Comparison of ENCODE assay signal across 36 cellular contexts in genomic region chr3:55756976-55757375, GRCh38.
"Had no signal": no experiment of that assay in that cellular context is flagged by ENCODE, and none has a peak within 500 bp of the region (broad histone marks: within the 10 kb centered on the region; RNA-seq: fewer than 3 reads in every experiment).

No MANE protein-coding gene starts in this region.

- H3K27me3 ChIP-seq: ascending aorta, cardiac muscle cell had no signal

- H3K4me1 ChIP-seq: ascending aorta had no signal

- H3K4me3 Mint-ChIP-seq: activated CD4-positive, alpha-beta memory T cell treated with anti-CD3 and anti-CD28 coated beads, Interleukin-2, amount 10 ng/mL, durations not matched to agents 7 days and 5 days; activated CD4-positive, alpha-beta T cell treated with anti-CD3 and anti-CD28 coated beads for 36 hours; activated CD4-positive, alpha-beta T cell treated with anti-CD3 and anti-CD28 coated beads, Interleukin-2, amount 10 ng/mL, durations not matched to agents 7 days and 5 days; activated CD8-positive, alpha-beta memory T cell treated with anti-CD3 and anti-CD28 coated beads, Interleukin-2, amount 10 ng/mL, durations not matched to agents 7 days and 5 days; activated CD8-positive, alpha-beta T cell treated with anti-CD3 and anti-CD28 coated beads, Interleukin-2, amount 10 ng/mL, durations not matched to agents 7 days and 5 days; activated naive CD4-positive, alpha-beta T cell treated with anti-CD3 and anti-CD28 coated beads, Interleukin-2, amount 10 ng/mL, durations not matched to agents 7 days and 5 days; activated naive CD4-positive, alpha-beta T cell treated with anti-CD3 and anti-CD28 coated beads, Interleukin-2, amount 50 U/mL, for 24 hours; activated naive CD8-positive, alpha-beta T cell; activated naive CD8-positive, alpha-beta T cell treated with anti-CD3 and anti-CD28 coated beads, Interleukin-2, amount 10 ng/mL, durations not matched to agents 7 days and 5 days; activated naive CD8-positive, alpha-beta T cell treated with anti-CD3 and anti-CD28 coated beads, Interleukin-2, amount 50 U/mL, for 24 hours; activated T-cell treated with anti-CD3 and anti-CD28 coated beads, Interleukin-2, amount 50 U/mL, for 24 hours; brain; central memory CD8-positive, alpha-beta T cell; T-helper 1 cell treated with Interleukin-12 subunit alpha and Interleukin-12 subunit beta and Interleukin-4 antibody, amounts not matched to agents 30 μg/mL and 1 μg/mL, for 36 hours; T-helper 2 cell treated with Interferon-gamma antibody and Interleukin-4, amounts not matched to agents 5 μg/mL and 100 μg/mL, for 36 hours had no signal

- H3K36me3 Mint-ChIP-seq: activated CD8-positive, alpha-beta memory T cell treated with anti-CD3 and anti-CD28 coated beads, Interleukin-2, amount 10 ng/mL, durations not matched to agents 7 days and 5 days; activated naive CD4-positive, alpha-beta T cell treated with anti-CD3 and anti-CD28 coated beads, Interleukin-2, amount 10 ng/mL, durations not matched to agents 7 days and 5 days; activated naive CD4-positive, alpha-beta T cell treated with anti-CD3 and anti-CD28 coated beads, Interleukin-2, amount 50 U/mL, for 24 hours; activated naive CD8-positive, alpha-beta T cell; activated naive CD8-positive, alpha-beta T cell treated with anti-CD3 and anti-CD28 coated beads, Interleukin-2, amount 10 ng/mL, durations not matched to agents 7 days and 5 days; brain had no signal

- H3K4me1 Mint-ChIP-seq: activated CD4-positive, alpha-beta memory T cell treated with anti-CD3 and anti-CD28 coated beads, Interleukin-2, amount 10 ng/mL, durations not matched to agents 7 days and 5 days; activated CD4-positive, alpha-beta T cell treated with anti-CD3 and anti-CD28 coated beads for 36 hours; activated CD4-positive, alpha-beta T cell treated with anti-CD3 and anti-CD28 coated beads, Interleukin-2, amount 10 ng/mL, durations not matched to agents 7 days and 5 days; activated CD8-positive, alpha-beta memory T cell treated with anti-CD3 and anti-CD28 coated beads, Interleukin-2, amount 10 ng/mL, durations not matched to agents 7 days and 5 days; activated naive CD4-positive, alpha-beta T cell treated with anti-CD3 and anti-CD28 coated beads, Interleukin-2, amount 10 ng/mL, durations not matched to agents 7 days and 5 days; activated naive CD4-positive, alpha-beta T cell treated with anti-CD3 and anti-CD28 coated beads, Interleukin-2, amount 50 U/mL, for 24 hours; activated naive CD8-positive, alpha-beta T cell treated with anti-CD3 and anti-CD28 coated beads, Interleukin-2, amount 10 ng/mL, durations not matched to agents 7 days and 5 days; activated naive CD8-positive, alpha-beta T cell treated with anti-CD3 and anti-CD28 coated beads, Interleukin-2, amount 50 U/mL, for 24 hours; central memory CD8-positive, alpha-beta T cell had no signal

- H3K9me3 Mint-ChIP-seq: activated CD4-positive, alpha-beta T cell treated with anti-CD3 and anti-CD28 coated beads, Interleukin-2, amount 10 ng/mL, durations not matched to agents 7 days and 5 days; activated naive CD4-positive, alpha-beta T cell treated with anti-CD3 and anti-CD28 coated beads, Interleukin-2, amount 10 ng/mL, durations not matched to agents 7 days and 5 days; activated naive CD4-positive, alpha-beta T cell treated with anti-CD3 and anti-CD28 coated beads, Interleukin-2, amount 50 U/mL, for 24 hours; activated naive CD8-positive, alpha-beta T cell treated with anti-CD3 and anti-CD28 coated beads, Interleukin-2, amount 10 ng/mL, durations not matched to agents 7 days and 5 days; activated naive CD8-positive, alpha-beta T cell treated with anti-CD3 and anti-CD28 coated beads, Interleukin-2, amount 50 U/mL, for 24 hours; activated T-cell treated with anti-CD3 and anti-CD28 coated beads, Interleukin-2, amount 50 U/mL, for 24 hours; activated T-helper 2 cell treated with anti-CD3 and anti-CD28 coated beads, Interferon-gamma antibody, Interleukin-2, Interleukin-4, amounts not matched to agents 10 μg/mL and 5 μg/mL and 100 μg/mL, durations not matched to agents 14 hours and 24 hours and 36 hours; brain had no signal

- H3K4me3 ChIP-seq: ascending aorta, cardiac muscle cell had no signal

- ATAC-seq: activated CD4-positive, alpha-beta T cell treated with anti-CD3 and anti-CD28 coated beads for 36 hours; activated CD4-positive, CD25-positive, alpha-beta regulatory T cell treated with anti-CD3 and anti-CD28 coated beads, Interleukin-2, amount 50 U/mL, for 24 hours; activated CD8-positive, alpha-beta memory T cell treated with anti-CD3 and anti-CD28 coated beads, Interleukin-2, amount 10 ng/mL, durations not matched to agents 7 days and 5 days; activated CD8-positive, alpha-beta T cell treated with anti-CD3 and anti-CD28 coated beads, Interleukin-2, amount 10 ng/mL, durations not matched to agents 7 days and 5 days; activated naive CD8-positive, alpha-beta T cell treated with anti-CD3 and anti-CD28 coated beads, Interleukin-2, amount 50 U/mL, for 24 hours had no signal

- H3K27me3 Mint-ChIP-seq: activated CD4-positive, alpha-beta memory T cell treated with anti-CD3 and anti-CD28 coated beads, Interleukin-2, amount 10 ng/mL, durations not matched to agents 7 days and 5 days; activated CD4-positive, alpha-beta T cell treated with anti-CD3 and anti-CD28 coated beads, Interleukin-2, amount 10 ng/mL, durations not matched to agents 7 days and 5 days; activated CD8-positive, alpha-beta memory T cell treated with anti-CD3 and anti-CD28 coated beads, Interleukin-2, amount 10 ng/mL, durations not matched to agents 7 days and 5 days; activated naive CD4-positive, alpha-beta T cell treated with anti-CD3 and anti-CD28 coated beads, Interleukin-2, amount 10 ng/mL, durations not matched to agents 7 days and 5 days; activated naive CD4-positive, alpha-beta T cell treated with anti-CD3 and anti-CD28 coated beads, Interleukin-2, amount 50 U/mL, for 24 hours; activated naive CD8-positive, alpha-beta T cell treated with anti-CD3 and anti-CD28 coated beads, Interleukin-2, amount 10 ng/mL, durations not matched to agents 7 days and 5 days; activated naive CD8-positive, alpha-beta T cell treated with anti-CD3 and anti-CD28 coated beads, Interleukin-2, amount 50 U/mL, for 24 hours; activated T-cell treated with anti-CD3 and anti-CD28 coated beads, Interleukin-2, amount 50 U/mL, for 24 hours; central memory CD8-positive, alpha-beta T cell had no signal

- H3K36me3 ChIP-seq: ascending aorta, cardiac muscle cell had no signal

- H3K9me3 ChIP-seq: ascending aorta had no signal

- DNase-seq: activated CD4-positive, alpha-beta memory T cell treated with anti-CD3 and anti-CD28 coated beads, Interleukin-2, amount 10 ng/mL, durations not matched to agents 7 days and 5 days; activated CD4-positive, alpha-beta T cell treated with anti-CD3 and anti-CD28 coated beads for 1 hour; activated CD4-positive, alpha-beta T cell treated with anti-CD3 and anti-CD28 coated beads for 36 hours; activated CD4-positive, alpha-beta T cell treated with anti-CD3 and anti-CD28 coated beads for 48 hours; activated CD4-positive, alpha-beta T cell treated with anti-CD3 and anti-CD28 coated beads, Interleukin-2, amount 10 ng/mL, durations not matched to agents 7 days and 5 days; activated CD4-positive, alpha-beta T cell treated with anti-CD3 and anti-CD28 coated beads, Interleukin-2, amount 50 U/mL, for 48 hours; activated CD4-positive, CD25-positive, alpha-beta regulatory T cell; activated CD8-positive, alpha-beta memory T cell treated with anti-CD3 and anti-CD28 coated beads for 24 hours; activated CD8-positive, alpha-beta memory T cell treated with anti-CD3 and anti-CD28 coated beads, Interleukin-2, amount 10 ng/mL, durations not matched to agents 7 days and 5 days; activated CD8-positive, alpha-beta memory T cell treated with anti-CD3 and anti-CD28 coated beads, Interleukin-2, amount 50 U/mL, for 48 hours; activated CD8-positive, alpha-beta T cell treated with anti-CD3 and anti-CD28 coated beads, Interleukin-2, amount 10 ng/mL, durations not matched to agents 7 days and 5 days; activated effector memory CD4-positive, alpha-beta T cell treated with Interleukin-2 at 50 U/mL for 16 hours; activated gamma-delta T cell; activated naive CD4-positive, alpha-beta T cell treated with anti-CD3 and anti-CD28 coated beads, Interleukin-2, amount 10 ng/mL, durations not matched to agents 7 days and 5 days; activated naive CD4-positive, alpha-beta T cell treated with Interleukin-2 at 50 U/mL for 16 hours; activated naive CD8-positive, alpha-beta T cell treated with anti-CD3 and anti-CD28 coated beads, Interleukin-2, amount 10 ng/mL, durations not matched to agents 7 days and 5 days; activated naive CD8-positive, alpha-beta T cell treated with anti-CD3 and anti-CD28 coated beads, Interleukin-2, amount 50 U/mL, for 24 hours; activated T-cell treated with anti-CD3 and anti-CD28 coated beads, Interleukin-2, amount 50 U/mL, for 24 hours; activated T-cell treated with anti-CD3 and anti-CD28 coated beads, Interleukin-2, amount 50 U/mL, for 48 hours; amygdala; anterior cingulate cortex; caudate nucleus; cerebellar nuclear complex; T-helper 2 cell; T-helper 9 cell had no signal

- H3K27ac ChIP-seq: ascending aorta, cardiac muscle cell, VCaP had no signal

- H3K27ac Mint-ChIP-seq: activated CD4-positive, alpha-beta memory T cell treated with anti-CD3 and anti-CD28 coated beads, Interleukin-2, amount 10 ng/mL, durations not matched to agents 7 days and 5 days; activated CD4-positive, alpha-beta T cell treated with anti-CD3 and anti-CD28 coated beads for 36 hours; activated CD4-positive, alpha-beta T cell treated with anti-CD3 and anti-CD28 coated beads, Interleukin-2, amount 10 ng/mL, durations not matched to agents 7 days and 5 days; activated CD8-positive, alpha-beta memory T cell treated with anti-CD3 and anti-CD28 coated beads, Interleukin-2, amount 10 ng/mL, durations not matched to agents 7 days and 5 days; activated CD8-positive, alpha-beta T cell treated with anti-CD3 and anti-CD28 coated beads, Interleukin-2, amount 10 ng/mL, durations not matched to agents 7 days and 5 days; activated naive CD4-positive, alpha-beta T cell treated with anti-CD3 and anti-CD28 coated beads, Interleukin-2, amount 10 ng/mL, durations not matched to agents 7 days and 5 days; activated naive CD4-positive, alpha-beta T cell treated with anti-CD3 and anti-CD28 coated beads, Interleukin-2, amount 50 U/mL, for 24 hours; activated naive CD8-positive, alpha-beta T cell; activated naive CD8-positive, alpha-beta T cell treated with anti-CD3 and anti-CD28 coated beads, Interleukin-2, amount 10 ng/mL, durations not matched to agents 7 days and 5 days; activated naive CD8-positive, alpha-beta T cell treated with anti-CD3 and anti-CD28 coated beads, Interleukin-2, amount 50 U/mL, for 24 hours; activated T-cell treated with anti-CD3 and anti-CD28 coated beads, Interleukin-2, amount 50 U/mL, for 24 hours; activated T-helper 2 cell treated with anti-CD3 and anti-CD28 coated beads, Interferon-gamma antibody, Interleukin-2, Interleukin-4, amounts not matched to agents 10 μg/mL and 5 μg/mL and 100 μg/mL, durations not matched to agents 14 hours and 24 hours and 36 hours; brain; T-helper 1 cell treated with Interleukin-12 subunit alpha and Interleukin-12 subunit beta and Interleukin-4 antibody, amounts not matched to agents 30 μg/mL and 1 μg/mL, for 36 hours; T-helper 2 cell treated with Interferon-gamma antibody and Interleukin-4, amounts not matched to agents 5 μg/mL and 100 μg/mL, for 36 hours had no signal
